In genomic region chr6:4474810-4475209, GRCh38 we compare ENCODE assay signal across 22 cellular contexts.
"Had no signal": no experiment of that assay in that cellular context is flagged by ENCODE, and none has a peak within 500 bp of the region (broad histone marks: within the 10 kb centered on the region; RNA-seq: fewer than 3 reads in every experiment).

No MANE protein-coding gene starts in this region.

- H3K27me3 ChIP-seq: cardiac muscle cell had no signal

- H3K27ac ChIP-seq: PC-9 had no signal

- H3K4me1 Mint-ChIP-seq: activated B cell treated with CpG ODN at 0.5 μM for 24 hours; activated CD4-positive, alpha-beta memory T cell treated with anti-CD3 and anti-CD28 coated beads, Interleukin-2, amount 10 ng/mL, durations not matched to agents 7 days and 5 days; activated CD4-positive, alpha-beta T cell treated with anti-CD3 and anti-CD28 coated beads, Interleukin-2, amount 10 ng/mL, durations not matched to agents 7 days and 5 days; brain had no signal

- H3K27ac Mint-ChIP-seq: activated B cell treated with CpG ODN at 0.5 μM for 24 hours; activated CD4-positive, alpha-beta memory T cell treated with anti-CD3 and anti-CD28 coated beads, Interleukin-2, amount 10 ng/mL, durations not matched to agents 7 days and 5 days; activated CD4-positive, alpha-beta T cell treated with anti-CD3 and anti-CD28 coated beads, Interleukin-2, amount 10 ng/mL, durations not matched to agents 7 days and 5 days; activated naive CD8-positive, alpha-beta T cell; activated T-helper 2 cell treated with anti-CD3 and anti-CD28 coated beads, Interferon-gamma antibody, Interleukin-2, Interleukin-4, amounts not matched to agents 10 μg/mL and 5 μg/mL and 100 μg/mL, durations not matched to agents 14 hours and 24 hours and 36 hours; brain had no signal

- H3K27me3 Mint-ChIP-seq: activated CD4-positive, alpha-beta T cell treated with anti-CD3 and anti-CD28 coated beads, Interleukin-2, amount 10 ng/mL, durations not matched to agents 7 days and 5 days had no signal

- DNase-seq: activated B cell treated with CpG ODN at 0.5 μM for 24 hours; activated CD4-positive, alpha-beta memory T cell treated with anti-CD3 and anti-CD28 coated beads, Interleukin-2, amount 10 ng/mL, durations not matched to agents 7 days and 5 days; activated CD4-positive, alpha-beta T cell treated with anti-CD3 and anti-CD28 coated beads for 1 hour; activated CD4-positive, alpha-beta T cell treated with anti-CD3 and anti-CD28 coated beads, Interleukin-2, amount 10 ng/mL, durations not matched to agents 7 days and 5 days; activated gamma-delta T cell treated with Interleukin-2 at 50 U/mL for 16 hours; activated T-cell treated with anti-CD3 and anti-CD28 coated beads for 4 hours; activated T-cell treated with anti-CD3 and anti-CD28 coated beads, Interleukin-2, amount 50 U/mL, for 48 hours; amygdala; KG1; NCI-H1092; NCI-H1436; NCI-H1694 treated with DMSO at 0.1 percent for 48 hours; NCI-H2029 treated with DMSO at 0.1 percent for 48 hours; NCI-H510A treated with DMSO at 0.1 percent for 48 hours; PC-9; SIG-M5; T-helper 2 cell; T1000 had no signal

- H3K4me3 Mint-ChIP-seq: activated B cell treated with CpG ODN at 0.5 μM for 24 hours; activated CD4-positive, alpha-beta memory T cell treated with anti-CD3 and anti-CD28 coated beads, Interleukin-2, amount 10 ng/mL, durations not matched to agents 7 days and 5 days; activated CD4-positive, alpha-beta T cell treated with anti-CD3 and anti-CD28 coated beads, Interleukin-2, amount 10 ng/mL, durations not matched to agents 7 days and 5 days; activated naive CD8-positive, alpha-beta T cell; brain had no signal
